ENCODE assay signal across 11 cellular contexts in genomic region chr5:124524552-124525232, GRCh38.
A peak's percentile ranks its signal among the peaks of the same experiment; 100 is the strongest.
DNase-seq lines count a peak whose midpoint lies in the region; ATAC-seq, FAIRE-seq and TF ChIP-seq lines count a peak whose summit lies in the region.
"Had no signal": no experiment of that assay in that cellular context is flagged by ENCODE, and none has a peak within 500 bp of the region (broad histone marks: within the 10 kb centered on the region; RNA-seq: fewer than 3 reads in every experiment).

No MANE protein-coding gene starts in this region.

- H4K20me1 ChIP-seq in OCI-LY1 (ENCODE audit: insufficient read depth, low read length), result no peaks in the 10 kb centered on the region
- H4K20me1 ChIP-seq in GM23248 (ENCODE audit: insufficient read depth), result no peaks in the 10 kb centered on the region

- ATAC-seq in GM19455 (IDR thresholded peaks at IDR 0.05; ENCODE audit: unreplicated experiment), result peak; percentile 86
- peak; percentile 92 for ATAC-seq in HG03064 (IDR thresholded peaks at IDR 0.05; ENCODE audit: low read depth, unreplicated experiment)
- no peak for ATAC-seq in pancreas
- ATAC-seq: CD8-positive, alpha-beta T cell; left colon had no signal

- H2AFZ ChIP-seq in OCI-LY1 (ENCODE audit: low read length) (no peak overlapping the region), GM23248 (no peak overlapping the region)

- intact Hi-C loops in pancreas (cut with DNase I), result no loop called here

- H3K27ac ChIP-seq in OCI-LY1 (ENCODE audit: low read depth, low read length, poor library complexity, severe bottlenecking) (peak overlapping the region; percentile 92), pancreas (no peak overlapping the region), GM23248 (no peak overlapping the region)
- H3K27ac ChIP-seq: uterus had no signal

- DNase-seq in putamen (ENCODE audit: low spot score) (no peak), NCI-H1417 (lab: John Stamatoyannopoulos, UW) (no peak), pancreas (no peak), GM23248 (no peak)
- DNase-seq: CD8-positive, alpha-beta T cell; left colon; uterus had no signal

- no peaks in the 10 kb centered on the region for H3K36me3 ChIP-seq in OCI-LY1 (ENCODE audit: insufficient read depth, low read length)
- H3K36me3 ChIP-seq in pancreas, result no peaks in the 10 kb centered on the region
- no peaks in the 10 kb centered on the region for H3K36me3 ChIP-seq in GM23248 (ENCODE audit: low read depth)
- H3K36me3 ChIP-seq: uterus had no signal

- peak overlapping the region; percentile 45 for H3K4me2 ChIP-seq in OCI-LY1 (ENCODE audit: low read length)
- no peak overlapping the region for H3K4me2 ChIP-seq in GM23248 (ENCODE audit: unreplicated experiment)

- H3K9ac ChIP-seq in OCI-LY1 (ENCODE audit: low read length), result peak overlapping the region; percentile 42; the same call in 1 of the 2 replicates
- H3K9ac ChIP-seq in GM23248, result no peak overlapping the region

- TF ChIP-seq CTCF in GM12875 (IDR thresholded peaks at IDR 0.05; ENCODE audit: borderline replicate concordance, insufficient read depth, low read depth, low read length) (peak; percentile 58; the same call in 1 of the 2 replicates), OCI-LY1 (IDR thresholded peaks at IDR 0.05; ENCODE audit: low read length) (peak; percentile 72), pancreas (IDR thresholded peaks at IDR 0.05) (no peak)

- no peaks in the 10 kb centered on the region for H3K9me3 ChIP-seq in OCI-LY1 (ENCODE audit: low read length)
- no peaks in the 10 kb centered on the region for H3K9me3 ChIP-seq in pancreas
- no peaks in the 10 kb centered on the region for H3K9me3 ChIP-seq in GM23248 (ENCODE audit: low read depth)
- H3K9me3 ChIP-seq: uterus had no signal

- no peaks in the 10 kb centered on the region; the same call in 1 of the 2 replicates for H3F3A ChIP-seq in OCI-LY1 (ENCODE audit: insufficient read depth, low read length)
- no peaks in the 10 kb centered on the region for H3F3A ChIP-seq in GM23248 (ENCODE audit: insufficient read depth)

- H3K4me1 ChIP-seq in OCI-LY1 (ENCODE audit: insufficient read depth, low read length, severe bottlenecking) (peaks cover 25% of the 10 kb centered on the region), pancreas (no peaks in the 10 kb centered on the region), GM23248 (ENCODE audit: insufficient read depth) (peaks cover 10% of the 10 kb centered on the region)
- H3K4me1 ChIP-seq: uterus had no signal

- no peak overlapping the region for H3K4me3 ChIP-seq in GM12875 (ENCODE audit: low read depth, low read length)
- peak overlapping the region; percentile 5 for H3K4me3 ChIP-seq in OCI-LY1 (ENCODE audit: low read depth, low read length, poor library complexity, severe bottlenecking)
- H3K4me3 ChIP-seq in pancreas, result no peak overlapping the region
- H3K4me3 ChIP-seq in GM23248, result no peak overlapping the region
- H3K4me3 ChIP-seq: uterus had no signal

- no peak for FAIRE-seq in pancreas (lab: Jason Lieb, UNC)

- no peaks in the 10 kb centered on the region for H3K27me3 ChIP-seq in OCI-LY1 (ENCODE audit: insufficient read depth, low read length)
- H3K27me3 ChIP-seq in pancreas, result no peaks in the 10 kb centered on the region
- peaks cover 26% of the 10 kb centered on the region; the same call in 1 of the 2 replicates for H3K27me3 ChIP-seq in GM23248 (replicated peaks; ENCODE audit: insufficient read depth)
- H3K27me3 ChIP-seq: uterus had no signal

- H3K79me2 ChIP-seq in OCI-LY1 (ENCODE audit: insufficient read depth, low read length) (no peaks in the 10 kb centered on the region), GM23248 (ENCODE audit: insufficient read depth) (no peaks in the 10 kb centered on the region)

- no peaks in the 10 kb centered on the region for H3K9me2 ChIP-seq in OCI-LY1 (ENCODE audit: low read depth, low read length)
- H3K9me2 ChIP-seq in GM23248 (ENCODE audit: insufficient read depth), result no peaks in the 10 kb centered on the region

- in situ Hi-C loops in GM23248 (cut with MboI), result no loop called here

- WGBS in pancreas, 2 donors, result 87 to 88% methylated on average over 6 of the region's 6 CpGs
- WGBS in GM23248 (ENCODE audit: low coverage in 1 of 2, low lambda C conversion rate in 2 of 2, missing lambda C conversion rate in 2 of 2), 2 experiments, result 77 to 78% methylated on average over 6 of the region's 6 CpGs

Comparison
In these comparisons a context has a peak if more than half of its experiments do, and no peak if none do; other contexts are left out.
1. CTCF ChIP-seq: peak in GM12875 (single experiment) and OCI-LY1 (single experiment); none in pancreas (0 of 4).
2. ATAC-seq: peak in GM19455 (single experiment) and HG03064 (single experiment); none in pancreas (0 of 4).